ENCODE assay signal across 16 cellular contexts in the genomic region with DNA sequence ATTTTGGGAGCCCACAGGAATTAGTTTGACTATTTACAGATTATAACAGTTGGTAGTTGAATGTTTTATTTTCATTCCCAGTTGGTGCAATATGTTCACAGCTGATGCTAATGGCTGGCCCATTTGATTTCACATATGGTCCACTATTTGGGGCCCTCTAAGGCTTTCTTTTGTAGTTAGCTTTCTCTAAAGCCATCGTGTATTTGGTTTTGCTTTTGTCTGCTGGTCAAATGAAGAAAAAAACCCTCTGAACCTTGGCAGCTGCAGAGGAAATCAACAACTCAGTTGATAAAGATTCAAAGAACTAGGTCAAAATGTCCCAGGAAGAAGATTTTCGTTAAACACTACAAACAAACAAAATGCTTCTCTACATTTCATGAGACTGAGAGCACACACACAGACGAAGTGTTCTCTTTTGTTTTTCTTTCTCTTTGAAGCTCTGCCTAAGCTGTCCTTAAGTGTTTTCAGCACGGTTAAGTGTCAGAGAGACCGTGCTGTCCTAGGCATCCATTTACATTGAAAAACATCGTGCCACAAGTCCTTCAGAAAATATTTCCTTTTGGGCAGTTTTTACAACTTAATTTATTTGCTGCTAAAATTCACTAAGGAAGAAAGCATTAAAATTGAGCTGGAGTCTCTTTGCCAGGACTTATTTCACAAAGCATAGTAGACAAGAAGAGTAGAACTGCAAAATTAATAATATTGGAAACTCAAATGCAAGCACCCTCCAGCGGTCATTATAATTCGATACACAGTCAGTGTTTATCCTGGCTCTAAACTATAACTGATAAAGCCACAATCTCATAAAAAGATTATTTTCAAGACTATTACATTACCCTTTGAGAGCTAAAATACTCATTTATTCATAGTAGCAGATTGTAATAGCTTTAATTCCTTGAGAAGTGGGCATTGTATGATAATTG.
DNase-seq lines count a peak whose midpoint lies in the region; TF ChIP-seq lines count a peak whose summit lies in the region.
"Had no signal": no experiment of that assay in that cellular context is flagged by ENCODE, and none has a peak within 500 bp of the region (broad histone marks: within the 10 kb centered on the region; RNA-seq: fewer than 3 reads in every experiment).

No MANE protein-coding gene starts in this region.

- no peaks in the 10 kb centered on the region for H3K36me3 Mint-ChIP-seq in activated naive CD4-positive, alpha-beta T cell treated with anti-CD3 and anti-CD28 coated beads for 36 hours (ENCODE audit: low read depth)

- no peaks in the 10 kb centered on the region for H3K36me3 ChIP-seq in osteoblast (ENCODE audit: insufficient read depth, low read length)
- H3K36me3 ChIP-seq: Peyer's patch, tibial artery had no signal

- H3K9me3 Mint-ChIP-seq in activated naive CD4-positive, alpha-beta T cell treated with anti-CD3 and anti-CD28 coated beads for 36 hours = peaks cover 1% of the 10 kb centered on the region

- H3K27ac ChIP-seq in osteoblast (ENCODE audit: low read depth, low read length) = no peak overlapping the region
- H3K27ac ChIP-seq: A549, Peyer's patch, tibial artery had no signal

- H3K79me2 ChIP-seq in osteoblast (ENCODE audit: insufficient read depth, low read length) = no peaks in the 10 kb centered on the region

- no peak overlapping the region for H3K27ac Mint-ChIP-seq in activated naive CD4-positive, alpha-beta T cell treated with anti-CD3 and anti-CD28 coated beads for 36 hours
- H3K27ac Mint-ChIP-seq: activated CD4-positive, alpha-beta T cell treated with anti-CD3 and anti-CD28 coated beads for 36 hours had no signal

- no peaks in the 10 kb centered on the region for H3K9me3 ChIP-seq in osteoblast (ENCODE audit: low read depth, low read length)
- H3K9me3 ChIP-seq: A549, Peyer's patch, tibial artery had no signal

- no peaks in the 10 kb centered on the region for H3K27me3 Mint-ChIP-seq in activated naive CD4-positive, alpha-beta T cell treated with anti-CD3 and anti-CD28 coated beads for 36 hours (ENCODE audit: low read depth)
- H3K27me3 Mint-ChIP-seq: activated CD4-positive, alpha-beta T cell treated with anti-CD3 and anti-CD28 coated beads for 36 hours had no signal

- no peaks in the 10 kb centered on the region for H3K27me3 ChIP-seq in osteoblast (ENCODE audit: insufficient read depth, low read length)
- H3K27me3 ChIP-seq: Peyer's patch, tibial artery had no signal

- H3K4me1 Mint-ChIP-seq in activated naive CD4-positive, alpha-beta T cell treated with anti-CD3 and anti-CD28 coated beads for 36 hours (ENCODE audit: low read depth) = no peaks in the 10 kb centered on the region
- H3K4me1 Mint-ChIP-seq: activated CD4-positive, alpha-beta T cell treated with anti-CD3 and anti-CD28 coated beads for 36 hours had no signal

- peak overlapping the region; percentile 20 for H3K4me2 ChIP-seq in osteoblast (ENCODE audit: insufficient read depth, low read length)
- H3K4me2 ChIP-seq: A549 had no signal

- H3K4me3 ChIP-seq in fibroblast of mammary gland (ENCODE audit: control insufficient read depth, low read depth, low read length) = no peak overlapping the region
- H3K4me3 ChIP-seq in osteoblast (ENCODE audit: insufficient read depth, low read length) = peak overlapping the region; percentile 33
- H3K4me3 ChIP-seq: A549, Peyer's patch had no signal

- H3K4me1 ChIP-seq in osteoblast (ENCODE audit: insufficient read depth, low read length) = no peaks in the 10 kb centered on the region
- H3K4me1 ChIP-seq: A549, Peyer's patch, tibial artery had no signal

- TF ChIP-seq CTCF in fibroblast of mammary gland (conservative IDR thresholded peaks at IDR 0.05; ENCODE audit: control insufficient read depth, insufficient read depth, low read depth, low read length) = no peak
- TF ChIP-seq CTCF in osteoblast (IDR thresholded peaks at IDR 0.05; ENCODE audit: extremely low read depth, low read depth, low read length) = no peak

- no peak overlapping the region for H2AFZ ChIP-seq in osteoblast (ENCODE audit: low read length)

- H3K4me3 Mint-ChIP-seq in activated naive CD4-positive, alpha-beta T cell treated with anti-CD3 and anti-CD28 coated beads for 36 hours = no peak overlapping the region
- H3K4me3 Mint-ChIP-seq: activated CD4-positive, alpha-beta T cell treated with anti-CD3 and anti-CD28 coated beads for 36 hours; activated T-cell treated with anti-CD3 and anti-CD28 coated beads, Interleukin-2, amount 50 U/mL, for 4 hours had no signal

- intact Hi-C loops in activated naive CD4-positive, alpha-beta T cell treated with anti-CD3 and anti-CD28 coated beads for 36 hours (cut with micrococcal nuclease) = no loop called here

- DNase-seq in NCI-H1417 (lab: John Stamatoyannopoulos, UW) (peak in 2 of 3 experiments; percentile 14 to 55), NCI-H1417 treated with DMSO at 0.1 percent for 48 hours (lab: John Stamatoyannopoulos, UW) (no peak), NCI-H524 (lab: John Stamatoyannopoulos, UW) (peak; percentile 35 to 76), fibroblast of mammary gland (ENCODE audit: low read depth) (peak; percentile 0), osteoblast (ENCODE audit: insufficient read length, low spot score, missing footprints) (no peak), foreskin melanocyte (no peak)
- no peak for DNase-seq in activated naive CD4-positive, alpha-beta T cell treated with anti-CD3 and anti-CD28 coated beads for 36 hours
- no peak for DNase-seq in stimulated activated naive CD4-positive, alpha-beta T cell (lab: John Stamatoyannopoulos, UW)
- DNase-seq: activated CD4-positive, alpha-beta T cell treated with anti-CD3 and anti-CD28 coated beads for 36 hours; activated T-cell treated with anti-CD3 and anti-CD28 coated beads, Interleukin-2, amount 50 U/mL, for 4 hours; left cardiac atrium; NCI-H1436 treated with DMSO at 0.1 percent for 48 hours; nucleus accumbens; Peyer's patch; tibial artery had no signal

- CTCF ChIA-PET in activated naive CD4-positive, alpha-beta T cell treated with anti-CD3 and anti-CD28 coated beads for 36 hours (lab: Charles Lee) = no interaction called here

- H4K20me1 ChIP-seq in osteoblast (ENCODE audit: insufficient read depth, low read length) = no peaks in the 10 kb centered on the region

Comparison
In these comparisons a context has a peak if more than half of its experiments do, and no peak if none do; other contexts are left out.
1. DNase-seq: peak in NCI-H1417 (2 of 3), NCI-H524 (2 of 2) and fibroblast of mammary gland (single experiment); none in NCI-H1417 treated with DMSO at 0.1 percent for 48 hours (single experiment), osteoblast (single experiment), activated naive CD4-positive, alpha-beta T cell treated with anti-CD3 and anti-CD28 coated beads for 36 hours (single experiment), foreskin melanocyte (single experiment) and stimulated activated naive CD4-positive, alpha-beta T cell (0 of 6).